8 cellular contexts compared by ENCODE assay signal in genomic region chr2:241950878-241951331, GRCh38.
DNase-seq lines count a peak whose midpoint lies in the region; ATAC-seq lines count a peak whose summit lies in the region.

No MANE protein-coding gene starts in this region.

- ATAC-seq in central memory CD8-positive, alpha-beta T cell (replicated peaks; ENCODE audit: extremely low read depth, poor library complexity, severe bottlenecking): no peak
- no peak for ATAC-seq in HG02885 (IDR thresholded peaks at IDR 0.05; ENCODE audit: poor library complexity, unreplicated experiment)

- H3K4me3 Mint-ChIP-seq in central memory CD8-positive, alpha-beta T cell: no peak overlapping the region

- peak; percentile 77 for DNase-seq in NCI-H82 (lab: John Stamatoyannopoulos, UW)
- DNase-seq in NCI-H82 treated with DMSO at 0.1 percent for 48 hours (lab: John Stamatoyannopoulos, UW; ENCODE audit: unreplicated experiment): no peak
- DNase-seq in NCI-H2029 (lab: John Stamatoyannopoulos, UW): peak; percentile 73
- DNase-seq in activated CD4-positive, CD25-positive, alpha-beta regulatory T cell treated with anti-CD3 and anti-CD28 coated beads, Interleukin-2, amount 50 U/mL, for 16 hours (ENCODE audit: low read depth, low spot score): peak; percentile 16
- DNase-seq in central memory CD8-positive, alpha-beta T cell (ENCODE audit: low spot score in 2 of 2): peak; percentile 31 to 48
- DNase-seq in kidney tubule cell (ENCODE audit: low spot score): peak; percentile 60
- DNase-seq in stimulated activated CD4-positive, alpha-beta T cell treated with anti-CD3 and anti-CD28 coated beads, Interleukin-2, amount 100 ng/mL, for 48 hours: peak; percentile 64 to 65

- no peaks in the 10 kb centered on the region for H3K9me3 Mint-ChIP-seq in central memory CD8-positive, alpha-beta T cell

- peaks cover 2% of the 10 kb centered on the region for H3K36me3 Mint-ChIP-seq in central memory CD8-positive, alpha-beta T cell (ENCODE audit: insufficient read depth)

- no peaks in the 10 kb centered on the region for H3K27me3 Mint-ChIP-seq in central memory CD8-positive, alpha-beta T cell

- no peak overlapping the region for H3K27ac Mint-ChIP-seq in central memory CD8-positive, alpha-beta T cell (ENCODE audit: low read depth)

- peaks cover 6% of the 10 kb centered on the region for H3K4me1 Mint-ChIP-seq in central memory CD8-positive, alpha-beta T cell
